In genomic region chr12:848519-849191, GRCh38 we compare ENCODE assay signal across 14 cellular contexts.
DNase-seq lines count a peak whose midpoint lies in the region; ATAC-seq and TF ChIP-seq lines count a peak whose summit lies in the region.
"Had no signal": no experiment of that assay in that cellular context is flagged by ENCODE, and none has a peak within 500 bp of the region (broad histone marks: within the 10 kb centered on the region; RNA-seq: fewer than 3 reads in every experiment).

No MANE protein-coding gene starts in this region.

- peaks cover 14% of the 10 kb centered on the region for H3K4me1 ChIP-seq in testis

- no peak for DNase-seq in activated naive CD4-positive, alpha-beta T cell (lab: John Stamatoyannopoulos, UW)
- DNase-seq in T-helper 17 cell, result no peak
- DNase-seq in fibroblast of pulmonary artery (ENCODE audit: low read depth), result peak; percentile 58
- DNase-seq in stromal cell of bone marrow (ENCODE audit: low read depth), result peak; percentile 70
- DNase-seq in NCI-H524 treated with DMSO at 0.1 percent for 48 hours (lab: John Stamatoyannopoulos, UW), result no peak
- no peak for DNase-seq in RKO (ENCODE audit: low spot score)
- no peak for DNase-seq in testis
- DNase-seq: activated CD4-positive, alpha-beta T cell treated with anti-CD3 and anti-CD28 coated beads, Interleukin-2, amount 50 U/mL, for 1 hour; Karpas-422; NCI-H2227 treated with DMSO at 0.1 percent for 48 hours had no signal

- H3K4me3 Mint-ChIP-seq in activated naive CD4-positive, alpha-beta T cell treated with anti-CD3 and anti-CD28 coated beads, Interleukin-2, amount 50 U/mL, for 24 hours, result peak overlapping the region; percentile 62
- H3K4me3 Mint-ChIP-seq in T-helper 17 cell, result no peak overlapping the region

- intact Hi-C loops in testis (cut with DNase I; ENCODE audit: low total_unique reads), result no loop called here

- no peak for ATAC-seq in T-helper 17 cell
- ATAC-seq: HCT116, left lung had no signal

- no peak overlapping the region for H3K4me3 ChIP-seq in fibroblast of pulmonary artery (replicated peaks; ENCODE audit: low read depth, low read length)
- no peak overlapping the region for H3K4me3 ChIP-seq in testis
- H3K4me3 ChIP-seq: ascending aorta, left lung had no signal

- H3K36me3 Mint-ChIP-seq in activated naive CD4-positive, alpha-beta T cell treated with anti-CD3 and anti-CD28 coated beads, Interleukin-2, amount 50 U/mL, for 24 hours, result peaks cover 19% of the 10 kb centered on the region
- H3K36me3 Mint-ChIP-seq in T-helper 17 cell (ENCODE audit: low read depth), result no peaks in the 10 kb centered on the region

- peaks cover 70% of the 10 kb centered on the region for H3K4me1 Mint-ChIP-seq in activated naive CD4-positive, alpha-beta T cell treated with anti-CD3 and anti-CD28 coated beads, Interleukin-2, amount 50 U/mL, for 24 hours
- peaks cover 35% of the 10 kb centered on the region for H3K4me1 Mint-ChIP-seq in T-helper 17 cell

- H3K27ac Mint-ChIP-seq in activated naive CD4-positive, alpha-beta T cell treated with anti-CD3 and anti-CD28 coated beads, Interleukin-2, amount 50 U/mL, for 24 hours, result peak overlapping the region; percentile 94
- peak overlapping the region; percentile 65 for H3K27ac Mint-ChIP-seq in T-helper 17 cell

- H3K9me3 Mint-ChIP-seq in activated naive CD4-positive, alpha-beta T cell treated with anti-CD3 and anti-CD28 coated beads, Interleukin-2, amount 50 U/mL, for 24 hours, result peaks cover 4% of the 10 kb centered on the region

- H3K9me3 ChIP-seq in T-helper 17 cell (ENCODE audit: control insufficient read depth, low read length, poor library complexity, severe bottlenecking), result no peaks in the 10 kb centered on the region
- H3K9me3 ChIP-seq in testis, result no peaks in the 10 kb centered on the region
- H3K9me3 ChIP-seq: ascending aorta, left lung had no signal

- H3K27ac ChIP-seq in testis, result no peak overlapping the region
- H3K27ac ChIP-seq: left lung had no signal

- TF ChIP-seq CTCF in fibroblast of pulmonary artery (IDR thresholded peaks at IDR 0.05; ENCODE audit: low read length, missing control alignments) (no peak), testis (IDR thresholded peaks at IDR 0.05) (no peak)

- WGBS in testis, 2 donors, result 63 to 68% methylated on average over 3 of the region's 3 CpGs

- H3K36me3 ChIP-seq in testis (ENCODE audit: low read depth, missing control alignments), result no peaks in the 10 kb centered on the region
- H3K36me3 ChIP-seq: ascending aorta had no signal

- no peak for TF ChIP-seq POLR2A in testis (IDR thresholded peaks at IDR 0.05)

- no peaks in the 10 kb centered on the region for H3K27me3 Mint-ChIP-seq in activated naive CD4-positive, alpha-beta T cell treated with anti-CD3 and anti-CD28 coated beads, Interleukin-2, amount 50 U/mL, for 24 hours
- no peaks in the 10 kb centered on the region for H3K27me3 Mint-ChIP-seq in T-helper 17 cell

- no peaks in the 10 kb centered on the region for H3K27me3 ChIP-seq in testis
- H3K27me3 ChIP-seq: ascending aorta, left lung had no signal

Comparison
In these comparisons a context has a peak if more than half of its experiments do, and no peak if none do; other contexts are left out.
1. DNase-seq: peak in fibroblast of pulmonary artery (single experiment) and stromal cell of bone marrow (single experiment); none in activated naive CD4-positive, alpha-beta T cell (0 of 4), T-helper 17 cell (0 of 3), NCI-H524 treated with DMSO at 0.1 percent for 48 hours (single experiment), RKO (single experiment) and testis (single experiment).